8 cellular contexts compared by ENCODE assay signal in genomic region chr12:14238224-14238792, GRCh38.
DNase-seq lines count a peak whose midpoint lies in the region; ATAC-seq and TF ChIP-seq lines count a peak whose summit lies in the region.

No MANE protein-coding gene starts in this region.

- H4K12ac ChIP-seq in trophoblast cell (ENCODE audit: low read depth, low read length) = no peak overlapping the region

- peaks cover 24% of the 10 kb centered on the region for H3K4me1 Mint-ChIP-seq in activated T-cell treated with anti-CD3 and anti-CD28 coated beads, Interleukin-2, amount 50 U/mL, for 4 hours (ENCODE audit: low read depth)

- peak overlapping the region; percentile 80 for H3K14ac ChIP-seq in trophoblast cell (ENCODE audit: low read length)

- H3K4me3 Mint-ChIP-seq in activated T-cell treated with anti-CD3 and anti-CD28 coated beads, Interleukin-2, amount 50 U/mL, for 4 hours = no peak overlapping the region

- peak overlapping the region; percentile 69 for H4K8ac ChIP-seq in trophoblast cell (ENCODE audit: low read depth, low read length)

- H3K27me3 ChIP-seq in PC-9 (ENCODE audit: insufficient read depth, low read depth) (no peaks in the 10 kb centered on the region), trophoblast cell (ENCODE audit: insufficient read depth, low read length) (no peaks in the 10 kb centered on the region)

- H2AFZ ChIP-seq in PC-9 = peak overlapping the region; percentile 77; the same call in 1 of the 2 replicates
- H2AFZ ChIP-seq in trophoblast cell (ENCODE audit: insufficient read depth, low read length, poor library complexity) = no peak overlapping the region

- H3K36me3 Mint-ChIP-seq in activated T-cell treated with anti-CD3 and anti-CD28 coated beads, Interleukin-2, amount 50 U/mL, for 4 hours (ENCODE audit: insufficient read depth) = no peaks in the 10 kb centered on the region

- H3K23ac ChIP-seq in trophoblast cell (ENCODE audit: low read length) = no peak overlapping the region

- peak overlapping the region; percentile 91 for H4K91ac ChIP-seq in trophoblast cell (ENCODE audit: low read depth, low read length)

- H4K20me1 ChIP-seq in PC-9 (ENCODE audit: insufficient read depth) = no peaks in the 10 kb centered on the region

- no CpG with 5 or more reads among the region's 8 CpGs for WGBS in trophoblast cell (ENCODE audit: extremely low coverage, insufficient coverage, insufficient read length)

- no peaks in the 10 kb centered on the region for H3K27me3 Mint-ChIP-seq in activated T-cell treated with anti-CD3 and anti-CD28 coated beads, Interleukin-2, amount 50 U/mL, for 4 hours (ENCODE audit: low read depth)

- H3K4me2 ChIP-seq in PC-9 = peak overlapping the region; percentile 83; the same call in 1 of the 2 replicates
- no peak overlapping the region for H3K4me2 ChIP-seq in trophoblast cell (ENCODE audit: low read length)

- intact Hi-C loops in PC-9 (cut with micrococcal nuclease; ENCODE audit: unreplicated experiment) = loop anchor here (1.0 to 10.0 kb wide), 8 partner anchors 52 to 756 kb away; partner anchors contain the start of gene ART4

- H3K79me1 ChIP-seq in trophoblast cell (ENCODE audit: low read length) = peaks cover 18% of the 10 kb centered on the region

- POLR2A ChIA-PET in PC-9 (lab: Charles Lee; ENCODE audit: unreplicated experiment) = interaction anchor here (0.6 to 0.7 kb wide), 3 partner anchors 274 to 719 kb away, joined by 4 to 8 read pairs (median 6); a partner anchor contains a TSS

- CTCF ChIA-PET in PC-9 (lab: Charles Lee) = interaction anchor here (0.6 to 2.7 kb wide), 18 partner anchors 17 to 1285 kb away, joined by 3 to 13 read pairs (median 3); partner anchors contain the start of genes ATF7IP, C12orf60 and WBP11

- H3K4me3 ChIP-seq in PC-9 (0 out of 2 replicates have a peak overlapping the region, but pooled peaks have one; percentile 51), trophoblast cell (ENCODE audit: low read depth, low read length) (no peak overlapping the region)

- H3K27ac ChIP-seq in PC-9 = peak overlapping the region; percentile 94; the same call in 1 of the 2 replicates
- H3K27ac ChIP-seq in trophoblast cell (ENCODE audit: low read depth, low read length) = peak overlapping the region; percentile 72

- peak overlapping the region; percentile 64 for H3K18ac ChIP-seq in trophoblast cell (ENCODE audit: low read length)

- peak overlapping the region; percentile 81 for H2BK120ac ChIP-seq in trophoblast cell (ENCODE audit: insufficient read depth, low read length, poor library complexity)

- H3K79me2 ChIP-seq in PC-9 (ENCODE audit: low read depth) (no peaks in the 10 kb centered on the region), trophoblast cell (ENCODE audit: control insufficient read depth, insufficient read depth, low read length, poor library complexity) (no peaks in the 10 kb centered on the region)

- H3K9me3 Mint-ChIP-seq in activated T-cell treated with anti-CD3 and anti-CD28 coated beads, Interleukin-2, amount 50 U/mL, for 4 hours = no peaks in the 10 kb centered on the region

- H3K9me2 ChIP-seq in PC-9 (ENCODE audit: insufficient read depth) = no peaks in the 10 kb centered on the region

- peaks cover 15% of the 10 kb centered on the region; the same call in 1 of the 2 replicates for H3K9me3 ChIP-seq in PC-9 (ENCODE audit: insufficient read depth, low read depth)
- peaks cover 3% of the 10 kb centered on the region for H3K9me3 ChIP-seq in trophoblast cell (ENCODE audit: insufficient read depth, low read depth, low read length)

- TF ChIP-seq CTCF in PC-9 (conservative IDR thresholded peaks at IDR 0.05) = peak; percentile 84

- H3F3A ChIP-seq in PC-9 (ENCODE audit: insufficient read depth, low read depth) = peaks cover 29% of the 10 kb centered on the region

- H2BK12ac ChIP-seq in trophoblast cell (ENCODE audit: low read length) = peak overlapping the region; percentile 98

- H3K36me3 ChIP-seq in PC-9 (ENCODE audit: low read depth) (no peaks in the 10 kb centered on the region), trophoblast cell (ENCODE audit: control insufficient read depth in 1 of 2, insufficient read depth in 2 of 2, low read length in 2 of 2) (no peaks in the 10 kb centered on the region)

- H3K4ac ChIP-seq in trophoblast cell (ENCODE audit: low read depth, low read length) = peak overlapping the region; percentile 76

- H3K9ac ChIP-seq in trophoblast cell (ENCODE audit: low read length) = no peak overlapping the region

- BruUV-seq in PC-9 (replicated peaks; lab: Mats Ljungman, UMichigan) = no TSS peak

- peaks cover 28% of the 10 kb centered on the region for H3K4me1 ChIP-seq in PC-9 (replicated peaks; ENCODE audit: insufficient read depth)
- peaks cover 4 to 13% of the 10 kb centered on the region in 2 experiments for H3K4me1 ChIP-seq in trophoblast cell (ENCODE audit: control insufficient read depth in 1 of 2, insufficient read depth in 2 of 2, low read length in 2 of 2)

- H2BK5ac ChIP-seq in trophoblast cell (ENCODE audit: low read depth, low read length, poor library complexity) = peak overlapping the region; percentile 77

- no peak overlapping the region for H2AK5ac ChIP-seq in trophoblast cell (ENCODE audit: low read length)

- ATAC-seq in esophagus mucosa (peak; percentile 46), HG03175 (IDR thresholded peaks at IDR 0.05; ENCODE audit: unreplicated experiment) (no peak), HG03280 (IDR thresholded peaks at IDR 0.05; ENCODE audit: unreplicated experiment) (no peak)
- no peak for ATAC-seq in activated T-cell treated with anti-CD3 and anti-CD28 coated beads, Interleukin-2, amount 50 U/mL, for 4 hours

- peak; percentile 9 for DNase-seq in SHP77 treated with DMSO at 0.1 percent for 48 hours (lab: John Stamatoyannopoulos, UW)
- DNase-seq in SHP77 (lab: John Stamatoyannopoulos, UW) = no peak
- no peak for DNase-seq in PC-9
- peak in 1 of 2 donors; percentile 57 for DNase-seq in trophoblast cell
- no peak for DNase-seq in activated T-cell treated with anti-CD3 and anti-CD28 coated beads, Interleukin-2, amount 50 U/mL, for 4 hours
